26 cellular contexts compared by ENCODE assay signal in genomic region chr3:46316258-46316657, GRCh38. TPM values are rescaled to one million over a fixed set of nuclear protein-coding genes. Genes with fewer than 3 reads are reported as not detected.
"Had no signal": no experiment of that assay in that cellular context is flagged by ENCODE, and none has a peak within 500 bp of the region (broad histone marks: within the 10 kb centered on the region; RNA-seq: fewer than 3 reads in every experiment).

No MANE protein-coding gene starts in this region.

- H3K36me3 ChIP-seq: cardiac muscle cell, sigmoid colon, thyroid gland, WERI-Rb-1 had no signal

- H3K4me2 ChIP-seq: smooth muscle cell had no signal

- H3K4me3 ChIP-seq: body of pancreas, cardiac muscle cell, lung, sigmoid colon, smooth muscle cell, thyroid gland had no signal

- H3K9me3 Mint-ChIP-seq: activated naive CD4-positive, alpha-beta T cell treated with anti-CD3 and anti-CD28 coated beads, Interleukin-2, amount 50 U/mL, for 24 hours; natural killer cell had no signal

- H3K4me1 ChIP-seq: sigmoid colon, thyroid gland had no signal

- H3K9me3 ChIP-seq: body of pancreas, thyroid gland had no signal

- DNase-seq: activated CD4-positive, alpha-beta T cell treated with anti-CD3 and anti-CD28 coated beads for 1 hour; activated CD4-positive, alpha-beta T cell treated with anti-CD3 and anti-CD28 coated beads, Interleukin-2, amount 50 U/mL, for 1 hour; activated CD8-positive, alpha-beta T cell treated with anti-CD3 and anti-CD28 coated beads, Interleukin-2, amount 10 ng/mL, durations not matched to agents 7 days and 5 days; activated gamma-delta T cell treated with Interleukin-2 at 50 U/mL for 16 hours; anterior cingulate cortex; body of pancreas; effector CD4-positive, alpha-beta T cell; foreskin melanocyte; kidney; natural killer cell; retina; sigmoid colon; stimulated activated CD4-positive, alpha-beta T cell treated with anti-CD3 and anti-CD28 coated beads, Interleukin-4, amount 100 ng/mL, for 1 hour; stimulated activated naive CD8-positive, alpha-beta T cell treated with anti-CD3 and anti-CD28 coated beads, Interleukin-15, Interleukin-2, amounts not matched to agents 100 U/mL and 50 U/mL, for 24 hours; substantia nigra; thyroid gland; WERI-Rb-1 had no signal

- H3K36me3 Mint-ChIP-seq: natural killer cell had no signal

- ATAC-seq: activated CD8-positive, alpha-beta T cell treated with anti-CD3 and anti-CD28 coated beads, Interleukin-2, amount 10 ng/mL, durations not matched to agents 7 days and 5 days; body of pancreas; left lobe of liver; natural killer cell; stimulated activated naive CD8-positive, alpha-beta T cell treated with anti-CD3 and anti-CD28 coated beads, Interleukin-15, Interleukin-2, amounts not matched to agents 100 U/mL and 50 U/mL, for 24 hours had no signal

- H3K27ac ChIP-seq: cardiac muscle cell, sigmoid colon, thyroid gland, WERI-Rb-1 had no signal

- H3K4me3 Mint-ChIP-seq: activated CD8-positive, alpha-beta T cell treated with anti-CD3 and anti-CD28 coated beads, Interleukin-2, amount 10 ng/mL, durations not matched to agents 7 days and 5 days; activated naive CD4-positive, alpha-beta T cell treated with anti-CD3 and anti-CD28 coated beads, Interleukin-2, amount 50 U/mL, for 24 hours; activated T-helper 1 cell treated with anti-CD3 and anti-CD28 coated beads, Interleukin-12 subunit alpha, Interleukin-12 subunit beta, Interleukin-2, Interleukin-4 antibody, amounts not matched to agents 30 ng/mL and 10 ng/mL and 1 ng/mL, durations not matched to agents 14 hours and 24 hours and 36 hours; natural killer cell; T-helper 2 cell treated with Interferon-gamma antibody and Interleukin-4, amounts not matched to agents 5 μg/mL and 100 μg/mL, for 36 hours had no signal

- H3K4me1 Mint-ChIP-seq: activated naive CD4-positive, alpha-beta T cell treated with anti-CD3 and anti-CD28 coated beads, Interleukin-2, amount 50 U/mL, for 24 hours; natural killer cell had no signal

- H3K27ac Mint-ChIP-seq: activated CD8-positive, alpha-beta T cell treated with anti-CD3 and anti-CD28 coated beads, Interleukin-2, amount 10 ng/mL, durations not matched to agents 7 days and 5 days; activated T-helper 1 cell treated with anti-CD3 and anti-CD28 coated beads, Interleukin-12 subunit alpha, Interleukin-12 subunit beta, Interleukin-2, Interleukin-4 antibody, amounts not matched to agents 30 ng/mL and 10 ng/mL and 1 ng/mL, durations not matched to agents 14 hours and 24 hours and 36 hours; natural killer cell; T-helper 2 cell treated with Interferon-gamma antibody and Interleukin-4, amounts not matched to agents 5 μg/mL and 100 μg/mL, for 36 hours had no signal

- H3K27me3 ChIP-seq: body of pancreas, cardiac muscle cell, sigmoid colon, thyroid gland had no signal

RNA-seq across cellular contexts. Expression of gene CCR2, which starts 37.7 kb away (rescaled TPM):
- total RNA-seq: cardiac muscle cell, osteoblast, smooth muscle cell had no signal
- polyA plus RNA-seq: cardiac muscle cell, smooth muscle cell had no signal

RNA-seq across cellular contexts. Expression of gene CCR5, which starts 54.5 kb away (rescaled TPM):
- total RNA-seq: cardiac muscle cell, cerebellum, osteoblast, smooth muscle cell had no signal
- polyA plus RNA-seq: cardiac muscle cell, smooth muscle cell had no signal
